1 cellular context compared by ENCODE assay signal in genomic region chr5:135426102-135427082, GRCh38.
TF ChIP-seq lines count a peak whose summit lies in the region.

No MANE protein-coding gene starts in this region.

TF ChIP-seq in WTC11, 78 proteins besides CTCF, POLR2A, EP300 and RAD21 (continued from another document):
- TF ChIP-seq ZNF532 (CRISPR knock-in tag; IDR thresholded peaks at IDR 0.05; ENCODE audit: borderline replicate concordance) = no peak
- no peak for TF ChIP-seq ZBTB21 (CRISPR knock-in tag; IDR thresholded peaks at IDR 0.05; ENCODE audit: borderline replicate concordance)
- no peak for TF ChIP-seq AFF4 (CRISPR knock-in tag; IDR thresholded peaks at IDR 0.05; ENCODE audit: borderline replicate concordance)
- no peak for TF ChIP-seq ZNF281 (CRISPR knock-in tag; IDR thresholded peaks at IDR 0.05)
- TF ChIP-seq SMAD3 (CRISPR knock-in tag; IDR thresholded peaks at IDR 0.05; ENCODE audit: borderline replicate concordance) = no peak
- TF ChIP-seq OVOL2 (CRISPR knock-in tag; IDR thresholded peaks at IDR 0.05; ENCODE audit: borderline replicate concordance) = no peak
- TF ChIP-seq FOXP4 (CRISPR knock-in tag; IDR thresholded peaks at IDR 0.05) = no peak
- TF ChIP-seq ZSCAN18 (CRISPR knock-in tag; IDR thresholded peaks at IDR 0.05) = no peak
- no peak for TF ChIP-seq KAT7 (CRISPR knock-in tag; IDR thresholded peaks at IDR 0.05; ENCODE audit: borderline replicate concordance)
- TF ChIP-seq NFYB (CRISPR knock-in tag; conservative IDR thresholded peaks at IDR 0.05; ENCODE audit: low read depth) = no peak
- TF ChIP-seq AR (CRISPR knock-in tag; IDR thresholded peaks at IDR 0.05) = no peak
